In genomic region chr14:74712499-74713394, GRCh38 we compare ENCODE assay signal across 8 cellular contexts. TPM values are rescaled to one million over a fixed set of nuclear protein-coding genes. Genes with fewer than 3 reads are reported as not detected.
DNase-seq lines count a peak whose midpoint lies in the region; ATAC-seq and FAIRE-seq lines count a peak whose summit lies in the region.

A gene with protein sequence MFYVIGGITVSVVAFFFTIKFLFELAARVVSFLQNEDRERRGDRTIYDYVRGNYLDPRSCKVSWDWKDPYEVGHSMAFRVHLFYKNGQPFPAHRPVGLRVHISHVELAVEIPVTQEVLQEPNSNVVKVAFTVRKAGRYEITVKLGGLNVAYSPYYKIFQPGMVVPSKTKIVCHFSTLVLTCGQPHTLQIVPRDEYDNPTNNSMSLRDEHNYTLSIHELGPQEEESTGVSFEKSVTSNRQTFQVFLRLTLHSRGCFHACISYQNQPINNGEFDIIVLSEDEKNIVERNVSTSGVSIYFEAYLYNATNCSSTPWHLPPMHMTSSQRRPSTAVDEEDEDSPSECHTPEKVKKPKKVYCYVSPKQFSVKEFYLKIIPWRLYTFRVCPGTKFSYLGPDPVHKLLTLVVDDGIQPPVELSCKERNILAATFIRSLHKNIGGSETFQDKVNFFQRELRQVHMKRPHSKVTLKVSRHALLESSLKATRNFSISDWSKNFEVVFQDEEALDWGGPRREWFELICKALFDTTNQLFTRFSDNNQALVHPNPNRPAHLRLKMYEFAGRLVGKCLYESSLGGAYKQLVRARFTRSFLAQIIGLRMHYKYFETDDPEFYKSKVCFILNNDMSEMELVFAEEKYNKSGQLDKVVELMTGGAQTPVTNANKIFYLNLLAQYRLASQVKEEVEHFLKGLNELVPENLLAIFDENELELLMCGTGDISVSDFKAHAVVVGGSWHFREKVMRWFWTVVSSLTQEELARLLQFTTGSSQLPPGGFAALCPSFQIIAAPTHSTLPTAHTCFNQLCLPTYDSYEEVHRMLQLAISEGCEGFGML (minus strand): TSS chr14:74713080. CDS start chr14:74685615, 27,465 bp downstream.
A gene with protein sequence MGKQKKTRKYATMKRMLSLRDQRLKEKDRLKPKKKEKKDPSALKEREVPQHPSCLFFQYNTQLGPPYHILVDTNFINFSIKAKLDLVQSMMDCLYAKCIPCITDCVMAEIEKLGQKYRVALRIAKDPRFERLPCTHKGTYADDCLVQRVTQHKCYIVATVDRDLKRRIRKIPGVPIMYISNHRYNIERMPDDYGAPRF (plus strand): TSS chr14:74713144. CDS start chr14:74713198, 54 bp downstream.

- H3K27ac ChIP-seq in ACC112 (ENCODE audit: low read depth, low read length): peak within 1 kb of the TSS; percentile 60
- no peak within 1 kb of the TSS for H3K27ac ChIP-seq in ectodermal cell (ENCODE audit: insufficient read depth, low read depth, low read length, poor library complexity, severe bottlenecking)

- peaks cover 65% of the 10 kb centered on the region for H3K79me2 ChIP-seq in ACC112 (ENCODE audit: control insufficient read depth, insufficient read depth, low read length, unreplicated experiment)

- H3K4me3 ChIP-seq in ACC112 (ENCODE audit: low read depth, low read length) (peak within 1 kb of the TSS; percentile 88), ectodermal cell (ENCODE audit: insufficient read depth, low read depth, low read length) (peak within 1 kb of the TSS; percentile 80)

- peaks cover 12% of the 10 kb centered on the region for H3K36me3 ChIP-seq in ACC112 (ENCODE audit: insufficient read depth, low read length)
- no peaks in the 10 kb centered on the region for H3K36me3 ChIP-seq in ectodermal cell (ENCODE audit: control insufficient read depth, insufficient read depth, low read length)

- H3K4me1 ChIP-seq in ACC112 (ENCODE audit: control insufficient read depth, insufficient read depth, low read length, unreplicated experiment) (peaks cover 9% of the 10 kb centered on the region), ectodermal cell (ENCODE audit: control insufficient read depth, insufficient read depth, low read length) (no peaks in the 10 kb centered on the region)

- ATAC-seq in HG03469 (IDR thresholded peaks at IDR 0.05; ENCODE audit: unreplicated experiment): peak; percentile 66

- peak within 1 kb of the TSS; percentile 35 for H2AFZ ChIP-seq in ACC112 (ENCODE audit: low read length, unreplicated experiment)

- DNase-seq in GM19239 (ENCODE audit: insufficient read length, low spot score) (peak; percentile 92), medulla oblongata (ENCODE audit: extremely low spot score) (peak; percentile 96), kidney glomerular epithelial cell (lab: John Stamatoyannopoulos, UW) (no peak)
- peak; percentile 83 for DNase-seq in activated CD4-positive, alpha-beta T cell treated with anti-CD3 and anti-CD28 coated beads for 48 hours
- peak; percentile 62 for DNase-seq in stimulated activated CD8-positive, alpha-beta memory T cell treated with anti-CD3 and anti-CD28 coated beads, Interleukin-12 subunit alpha, Interleukin-12 subunit beta, amount 100 ng/mL, for 4 hours (ENCODE audit: low read depth)

- FAIRE-seq in GM19239 (lab: Jason Lieb, UNC): peak; percentile 99

- H3K27me3 ChIP-seq in ACC112 (ENCODE audit: insufficient read depth, low read length): no peaks in the 10 kb centered on the region
- no peaks in the 10 kb centered on the region for H3K27me3 ChIP-seq in ectodermal cell (ENCODE audit: control insufficient read depth, insufficient read depth, low read length, poor library complexity, severe bottlenecking)

- WGBS in ectodermal cell, 2 experiments: 0 to 1% methylated on average over 30 to 31 of the region's 31 CpGs

- no peaks in the 10 kb centered on the region for H3K9me3 ChIP-seq in ectodermal cell (ENCODE audit: control insufficient read depth, low read length)

RNA-seq across cellular contexts. Expression of the first gene that starts in this region (rescaled TPM):
- 38.2 TPM for polyA plus RNA-seq in ectodermal cell (2013, experiment 1 of 4)
- polyA plus RNA-seq in ectodermal cell (2013, experiment 2 of 4): 42.4 TPM
- polyA plus RNA-seq in ectodermal cell (2013, experiment 3 of 4): 25.9 TPM
- polyA plus RNA-seq in ectodermal cell (2013, experiment 4 of 4): 29.1 TPM

RNA-seq across cellular contexts. Expression of the second gene that starts in this region (rescaled TPM):
- 76.9 TPM for polyA plus RNA-seq in ectodermal cell (2013, experiment 1 of 4)
- polyA plus RNA-seq in ectodermal cell (2013, experiment 2 of 4): 74.4 TPM
- 58.7 TPM for polyA plus RNA-seq in ectodermal cell (2013, experiment 3 of 4)
- 67.3 TPM for polyA plus RNA-seq in ectodermal cell (2013, experiment 4 of 4)
